5 cellular contexts compared by ENCODE assay signal in the genomic region with DNA sequence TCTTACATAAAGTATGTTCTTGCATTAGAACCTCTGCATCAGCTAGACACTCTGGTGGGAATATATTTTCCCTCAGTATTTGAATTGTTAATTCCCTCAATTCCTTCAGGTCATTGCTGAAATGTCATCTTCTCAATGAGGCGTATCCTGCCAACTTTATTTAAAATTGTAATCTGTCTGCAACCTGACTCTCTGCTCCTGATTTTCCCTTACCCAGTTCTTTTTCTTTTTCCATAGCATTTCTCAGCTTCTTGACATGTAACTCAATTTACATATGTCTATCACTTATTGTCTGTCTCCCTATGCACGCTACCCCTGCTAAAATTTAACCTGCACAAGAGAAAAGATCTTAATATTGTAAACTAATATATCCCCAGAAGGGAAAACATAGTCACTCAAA.
"Had no signal": no experiment of that assay in that cellular context is flagged by ENCODE, and none has a peak within 500 bp of the region (broad histone marks: within the 10 kb centered on the region; RNA-seq: fewer than 3 reads in every experiment).

No MANE protein-coding gene starts in this region.

- DNase-seq: GM23248, GOT3, H7, HFFc6 had no signal

- H3K4me3 Mint-ChIP-seq: HFFc6, IgD-negative memory B cell had no signal

- H3K27me3 Mint-ChIP-seq: IgD-negative memory B cell had no signal

- H3K4me1 Mint-ChIP-seq: IgD-negative memory B cell had no signal

- H3K27ac Mint-ChIP-seq: HFFc6, IgD-negative memory B cell had no signal
